In genomic region chr15:92394327-92395175, GRCh38 we compare ENCODE assay signal across 11 cellular contexts. TPM values are rescaled to one million over a fixed set of nuclear protein-coding genes. Genes with fewer than 3 reads are reported as not detected.
DNase-seq lines count a peak whose midpoint lies in the region; ATAC-seq and TF ChIP-seq lines count a peak whose summit lies in the region.
"Had no signal": no experiment of that assay in that cellular context is flagged by ENCODE, and none has a peak within 500 bp of the region (broad histone marks: within the 10 kb centered on the region; RNA-seq: fewer than 3 reads in every experiment).

No MANE protein-coding gene starts in this region.

- H3K27me3 ChIP-seq in hepatocyte (peaks cover 78% of the 10 kb centered on the region), gastrocnemius medialis (peaks cover 31 to 34% (median 34%) of the 10 kb centered on the region in 3 donors)

- H3K9me2 ChIP-seq in hepatocyte (replicated peaks; ENCODE audit: insufficient read depth) = no peaks in the 10 kb centered on the region

- H3K4me3 ChIP-seq in HEK293 (ENCODE audit: low read depth, low read length) (peak overlapping the region; percentile 52), hepatocyte (peak overlapping the region; percentile 67), gastrocnemius medialis (peak overlapping the region; percentile 36 to 47 (median 42))

- H4K20me1 ChIP-seq in hepatocyte (ENCODE audit: insufficient read depth, poor library complexity, severe bottlenecking) = no peaks in the 10 kb centered on the region

- TF ChIP-seq CTCF in HEK293 (tag by site-specific recombination; IDR thresholded peaks at IDR 0.05) (peak; percentile 22; the same call in 1 of the 2 replicates), hepatocyte (IDR thresholded peaks at IDR 0.05; ENCODE audit: poor library complexity) (no peak), gastrocnemius medialis (IDR thresholded peaks at IDR 0.05 in 4 of 5, conservative IDR thresholded peaks at IDR 0.05 in 1 of 5) (no peak)

- peak overlapping the region; percentile 60 for H2AFZ ChIP-seq in hepatocyte

- H3K79me2 ChIP-seq in hepatocyte = no peaks in the 10 kb centered on the region

- CTCF ChIA-PET in HEK293 (lab: Yijun Ruan, JAX) = interaction anchor here (0.6 to 1.3 kb wide), 4 partner anchors 30 to 320 kb away, joined by 3 to 4 read pairs (median 3); no protein-coding TSS in a partner anchor

- in situ Hi-C loops in gastrocnemius medialis (cut with MboI; ENCODE audit: low sequenced_read_pairs in 4 of 4) = loop anchor here in 2 of 4 donors (25.0 kb wide), 2 partner anchors 282 to 318 kb away; no protein-coding TSS in a partner anchor

- POLR2A ChIA-PET in HEK293 (lab: Yijun Ruan, JAX) = interaction anchor here (0.6 to 1.4 kb wide), 4 partner anchors 7 to 320 kb away, joined by 3 to 5 read pairs (median 4); no protein-coding TSS in a partner anchor

- no peak for ATAC-seq in gastrocnemius medialis
- no peak for ATAC-seq in GM19324 (IDR thresholded peaks at IDR 0.05; ENCODE audit: low FRiP score, unreplicated experiment)

- H3K36me3 ChIP-seq in HEK293 (ENCODE audit: control insufficient read depth in 2 of 2, insufficient read depth in 1 of 2, low read length in 2 of 2) (no peaks in the 10 kb centered on the region), hepatocyte (replicated peaks; ENCODE audit: insufficient read depth, low read depth) (no peaks in the 10 kb centered on the region), gastrocnemius medialis (no peaks in the 10 kb centered on the region)

- peak; percentile 77 for DNase-seq in SK-N-DZ (ENCODE audit: low spot score)
- peak; percentile 36 for DNase-seq in hepatocyte (ENCODE audit: low spot score)
- no peak for DNase-seq in gastrocnemius medialis
- no peak for DNase-seq in NCI-H187 treated with DMSO at 0.1 percent for 48 hours (lab: John Stamatoyannopoulos, UW)
- DNase-seq in GM03348 (ENCODE audit: low spot score) = no peak
- DNase-seq in NCI-H446 treated with DMSO at 0.1 percent for 48 hours (lab: John Stamatoyannopoulos, UW) = no peak
- DNase-seq: activated T-cell treated with anti-CD3 and anti-CD28 coated beads, Interleukin-2, amount 50 U/mL, for 1 hour; effector CD4-positive, alpha-beta T cell had no signal

- H3K4me2 ChIP-seq in hepatocyte = peak overlapping the region; percentile 94

- TF ChIP-seq POLR2A in gastrocnemius medialis (IDR thresholded peaks at IDR 0.05) = no peak

- peak overlapping the region; percentile 43; the same call in 1 of the 2 replicates for H3K27ac ChIP-seq in HEK293 (ENCODE audit: extremely low read depth, low read depth, low read length)
- H3K27ac ChIP-seq in hepatocyte = peak overlapping the region; percentile 34
- H3K27ac ChIP-seq in gastrocnemius medialis = no peak overlapping the region

- WGBS in hepatocyte (ENCODE audit: low lambda C conversion rate, missing lambda C conversion rate) = 1% methylated on average over 49 of the region's 82 CpGs

- no peaks in the 10 kb centered on the region for H3K9me3 ChIP-seq in HEK293 (ENCODE audit: control insufficient read depth, insufficient read depth, low read depth, low read length)
- no peaks in the 10 kb centered on the region for H3K9me3 ChIP-seq in hepatocyte (ENCODE audit: low read depth)
- no peaks in the 10 kb centered on the region for H3K9me3 ChIP-seq in gastrocnemius medialis

- intact Hi-C loops in gastrocnemius medialis (cut with DNase I; ENCODE audit: low total_unique reads) = no loop called here

- H3K4me1 ChIP-seq in HEK293 (ENCODE audit: control insufficient read depth, insufficient read depth, low read length) (peaks cover 3% of the 10 kb centered on the region; the same call in 1 of the 2 replicates), hepatocyte (ENCODE audit: insufficient read depth) (no peaks in the 10 kb centered on the region), gastrocnemius medialis (peaks cover 0 to 7% of the 10 kb centered on the region in 2 donors)

TF ChIP-seq in HEK293, 187 proteins besides CTCF, POLR2A, EP300 and RAD21 (continues in another document):
- TF ChIP-seq KLF17 (tag by site-specific recombination; IDR thresholded peaks at IDR 0.05) (no peak), ZBTB20 (tag by site-specific recombination; IDR thresholded peaks at IDR 0.05) (0 out of 2 replicates have a peak, but pooled peaks have one; percentile 34), ZNF211 (tag by site-specific recombination; IDR thresholded peaks at IDR 0.05; ENCODE audit: low read depth) (no peak), ZNF488 (tag by site-specific recombination; IDR thresholded peaks at IDR 0.05) (no peak), ZNF837 (tag by site-specific recombination; IDR thresholded peaks at IDR 0.05) (no peak), ZNF529 (tag by site-specific recombination; IDR thresholded peaks at IDR 0.05; ENCODE audit: insufficient replicate concordance) (no peak), ZNF571 (tag by site-specific recombination; IDR thresholded peaks at IDR 0.05) (no peak), ZNF544 (tag by site-specific recombination; IDR thresholded peaks at IDR 0.05) (no peak), ZEB2 (tag by site-specific recombination; IDR thresholded peaks at IDR 0.05) (no peak), PRDM1 (tag by site-specific recombination; IDR thresholded peaks at IDR 0.05) (no peak), WT1 (tag by site-specific recombination; IDR thresholded peaks at IDR 0.05) (no peak), ZBTB48 (tag by site-specific recombination; IDR thresholded peaks at IDR 0.05) (no peak), ZNF660 (tag by site-specific recombination; IDR thresholded peaks at IDR 0.05) (no peak), GLIS2 (tag by site-specific recombination; IDR thresholded peaks at IDR 0.05) (peak; percentile 93), YY1 (tag by site-specific recombination; IDR thresholded peaks at IDR 0.05) (no peak), ZSCAN30 (tag by site-specific recombination; IDR thresholded peaks at IDR 0.05) (no peak), ZNF335 (tag by site-specific recombination; conservative IDR thresholded peaks at IDR 0.05) (peak; percentile 61), KLF1 (tag by site-specific recombination; IDR thresholded peaks at IDR 0.05) (peak; percentile 22; the same call in 1 of the 2 replicates), HOXC10 (CRISPR knock-in tag; IDR thresholded peaks at IDR 0.05) (0 out of 2 replicates have a peak, but pooled peaks have one; percentile 1), ZNF157 (tag by site-specific recombination; IDR thresholded peaks at IDR 0.05) (no peak), ZNF174 (tag by site-specific recombination; IDR thresholded peaks at IDR 0.05) (no peak), BCL11A (tag by site-specific recombination; IDR thresholded peaks at IDR 0.05; ENCODE audit: low read depth) (no peak), GLIS1 (tag by site-specific recombination; IDR thresholded peaks at IDR 0.05) (no peak), OVOL3 (tag by site-specific recombination; IDR thresholded peaks at IDR 0.05) (no peak), ZNF148 (tag by site-specific recombination; IDR thresholded peaks at IDR 0.05; ENCODE audit: borderline replicate concordance) (no peak), ZNF558 (tag by site-specific recombination; IDR thresholded peaks at IDR 0.05) (no peak)

RNA-seq across cellular contexts. Expression of gene ST8SIA2, which starts 0.9 kb away (rescaled TPM):
- 33.5 and 54.4 TPM in 2 replicates for polyA plus RNA-seq in SK-N-DZ (2014; cell fraction: cytosol; rRNA removed)
- 26.7 and 46.1 TPM in 2 replicates for polyA plus RNA-seq in SK-N-DZ (2014; cell fraction: nucleus; rRNA removed)
- total RNA-seq in hepatocyte = 0.48 and 0.87 TPM in 2 replicates
- polyA plus RNA-seq in hepatocyte = 1.1 and 1.7 TPM in 2 replicates
- total RNA-seq in gastrocnemius medialis = not detected
- total RNA-seq: T-helper 1 cell treated with Interleukin-12 subunit alpha and Interleukin-12 subunit beta and Interleukin-4 antibody, amounts not matched to agents 30 ng/mL and 1 ng/mL, for 36 hours had no signal

Comparison
In these comparisons a context has a peak if more than half of its experiments do, and no peak if none do; other contexts are left out.
1. H3K27ac ChIP-seq: peak in HEK293 (single experiment) and hepatocyte (single experiment); none in gastrocnemius medialis (0 of 4).
2. DNase-seq: peak in SK-N-DZ (single experiment) and hepatocyte (single experiment); none in gastrocnemius medialis (0 of 2), NCI-H187 treated with DMSO at 0.1 percent for 48 hours (single experiment), GM03348 (single experiment) and NCI-H446 treated with DMSO at 0.1 percent for 48 hours (single experiment).
3. Peak in every context shown above with its lines, with median percentiles within 50 percentile points of each other: H3K4me3 ChIP-seq.